ENCODE assay signal across 8 cellular contexts in genomic region chr16:67226295-67226803, GRCh38. TPM values are rescaled to one million over a fixed set of nuclear protein-coding genes. Genes with fewer than 3 reads are reported as not detected.
A peak's percentile ranks its signal among the peaks of the same experiment; 100 is the strongest.
DNase-seq lines count a peak whose midpoint lies in the region; ATAC-seq and TF ChIP-seq lines count a peak whose summit lies in the region.

No MANE protein-coding gene starts in this region.

- peak overlapping the region; percentile 90 for H2BK5ac ChIP-seq in IMR-90 (ENCODE audit: low read depth, low read length, poor library complexity, severe bottlenecking)

- H3K27me3 ChIP-seq in IMR-90 (ENCODE audit: control insufficient read depth, insufficient read depth, low read length): no peaks in the 10 kb centered on the region
- no peaks in the 10 kb centered on the region for H3K27me3 ChIP-seq in muscle layer of colon (ENCODE audit: control insufficient read depth in 1 of 2, insufficient read depth in 2 of 2, low read length in 2 of 2)

- POLR2A ChIA-PET in AG04449 (lab: Yijun Ruan, JAX): interaction anchor here (0.6 to 4.3 kb wide), 11 partner anchors 8 to 108 kb away, joined by 3 to 20 read pairs (median 6); partner anchors contain the start of genes FHOD1 and SLC9A5
- POLR2A ChIA-PET in IMR-90 (lab: Charles Lee; ENCODE audit: unreplicated experiment): interaction anchor here (1.0 to 1.4 kb wide), 2 partner anchors 15 to 28 kb away, joined by 5 read pairs; no protein-coding TSS in a partner anchor

- peak overlapping the region; percentile 40 for H2BK120ac ChIP-seq in IMR-90 (ENCODE audit: low read depth, low read length)

- peak overlapping the region; percentile 90 for H3K23ac ChIP-seq in IMR-90 (ENCODE audit: low read depth, low read length)

- peaks cover 12% of the 10 kb centered on the region for H3K9me1 ChIP-seq in IMR-90 (ENCODE audit: insufficient read depth, low read length)

- dilution Hi-C loops in IMR-90 (cut with HindIII; ENCODE audit: low sequenced_read_pairs, unreplicated experiment): no loop called here

- no peak for TF ChIP-seq RAD21 in IMR-90 (IDR thresholded peaks at IDR 0.05; ENCODE audit: low read length)

- peak overlapping the region; percentile 89 for H3K27ac ChIP-seq in IMR-90 (ENCODE audit: insufficient read depth, low read length)
- peak overlapping the region; percentile 77 for H3K27ac ChIP-seq in caudate nucleus (ENCODE audit: low read depth, low read length)
- peak overlapping the region; percentile 97 for H3K27ac ChIP-seq in muscle layer of colon (ENCODE audit: low read depth, low read length)

- H3K14ac ChIP-seq in IMR-90 (replicated peaks; ENCODE audit: low read depth, low read length): peak overlapping the region; percentile 98

- peaks cover 7% of the 10 kb centered on the region; the same call in 1 of the 2 replicates for H4K20me1 ChIP-seq in IMR-90 (ENCODE audit: insufficient read depth, low read length)

- in situ Hi-C loops in IMR-90 (cut with MboI; ENCODE audit: low sequenced_read_pairs): no loop called here

- intact Hi-C loops in IMR-90 (cut with micrococcal nuclease): no loop called here

- H3K36me3 ChIP-seq in IMR-90 (ENCODE audit: control insufficient read depth, insufficient read depth, low read length): peaks cover 34% of the 10 kb centered on the region
- peaks cover 33% of the 10 kb centered on the region for H3K36me3 ChIP-seq in muscle layer of colon (ENCODE audit: insufficient read depth, low read length)

- H3K79me1 ChIP-seq in IMR-90 (ENCODE audit: low read depth in 1 of 2, low read length in 2 of 2): peaks cover 23 to 54% of the 10 kb centered on the region in 2 experiments

- peak overlapping the region; percentile 93 for H3K9ac ChIP-seq in IMR-90 (ENCODE audit: low read depth, low read length)
- peak overlapping the region; percentile 98 for H3K9ac ChIP-seq in muscle layer of colon (ENCODE audit: low read length)

- 3% methylated on average over 5 of the region's 12 CpGs; no CpG with 5 or more reads in 1 of the 2 experiments for WGBS in IMR-90 (ENCODE audit: extremely low coverage in 2 of 2, insufficient read length in 1 of 2), 2 experiments

- TF ChIP-seq POLR2A in IMR-90 (IDR thresholded peaks at IDR 0.05; ENCODE audit: low read depth, low read length): no peak

- H2AK9ac ChIP-seq in IMR-90 (replicated peaks; ENCODE audit: low read depth, low read length, poor library complexity): peak overlapping the region; percentile 93

- ATAC-seq in IMR-90 (ENCODE audit: low read depth) (no peak), HG03378 (IDR thresholded peaks at IDR 0.05; ENCODE audit: unreplicated experiment) (no peak)

- peak overlapping the region; percentile 86 for H2AK5ac ChIP-seq in IMR-90 (ENCODE audit: low read depth, low read length)

- peak overlapping the region; percentile 95 for H4K5ac ChIP-seq in IMR-90 (ENCODE audit: low read depth, low read length)

- peak overlapping the region; percentile 98 for H3K4me3 ChIP-seq in AG04449 (ENCODE audit: low read depth, low read length)
- H3K4me3 ChIP-seq in IMR-90 (ENCODE audit: insufficient read depth, low read depth, low read length): peak overlapping the region; percentile 80
- peak overlapping the region; percentile 95 to 100 for H3K4me3 ChIP-seq in muscle layer of colon (ENCODE audit: low read depth in 1 of 2, low read length in 2 of 2)

- DNase-seq in AG04449 (ENCODE audit: low read depth, low spot score) (no peak), IMR-90 (no peak), caudate nucleus (lab: John Stamatoyannopoulos, UW) (peak in 1 of 61 donors; percentile 53), NCI-H1436 treated with DMSO at 0.1 percent for 48 hours (lab: John Stamatoyannopoulos, UW) (no peak), NCI-H1105 treated with DMSO at 0.1 percent for 48 hours (lab: John Stamatoyannopoulos, UW) (no peak), HuH-7 (ENCODE audit: low spot score) (no peak)

- TF ChIP-seq CTCF in AG04449 (IDR thresholded peaks at IDR 0.05; ENCODE audit: insufficient read depth, low read length, missing control alignments) (no peak), IMR-90 (conservative IDR thresholded peaks at IDR 0.05; ENCODE audit: low read depth, low read length) (no peak)

- no TSS peak for BruUV-seq in IMR-90 (replicated peaks; lab: Mats Ljungman, UMichigan)

- peak overlapping the region; percentile 93 for H4K91ac ChIP-seq in IMR-90 (ENCODE audit: insufficient read depth, low read depth, low read length)

- H3K18ac ChIP-seq in IMR-90 (ENCODE audit: low read depth, low read length): peak overlapping the region; percentile 78

- peak overlapping the region; percentile 97 for H3K4ac ChIP-seq in IMR-90 (ENCODE audit: low read depth, low read length)

- peak overlapping the region; percentile 83 to 97 for H4K8ac ChIP-seq in IMR-90 (ENCODE audit: low read depth in 2 of 2, low read length in 2 of 2)

- H3K9me3 ChIP-seq in IMR-90 (ENCODE audit: control insufficient read depth, insufficient read depth, low read length): no peaks in the 10 kb centered on the region
- no peaks in the 10 kb centered on the region for H3K9me3 ChIP-seq in muscle layer of colon (ENCODE audit: low read length)

- H3K4me2 ChIP-seq in IMR-90 (ENCODE audit: low read depth, low read length): peak overlapping the region; percentile 91

- H3K4me1 ChIP-seq in IMR-90 (ENCODE audit: control insufficient read depth, insufficient read depth, low read length) (peaks cover 12% of the 10 kb centered on the region), muscle layer of colon (ENCODE audit: insufficient read depth, low read length) (peaks cover 20% of the 10 kb centered on the region)

- peak overlapping the region; percentile 9; the same call in 1 of the 3 replicates for H2BK15ac ChIP-seq in IMR-90 (ENCODE audit: low read depth, low read length)

- CTCF ChIA-PET in AG04449 (lab: Yijun Ruan, JAX): interaction anchor here (0.9 to 2.4 kb wide), 11 partner anchors 9 to 248 kb away, joined by 3 to 8 read pairs (median 3); partner anchors contain the start of genes FHOD1 and SLC9A5
- CTCF ChIA-PET in IMR-90 (lab: Yijun Ruan, JAX): no interaction called here

- peak overlapping the region; percentile 97 for H2AFZ ChIP-seq in IMR-90 (replicated peaks; ENCODE audit: low read length, poor library complexity)

- H2BK20ac ChIP-seq in IMR-90 (ENCODE audit: low read depth, low read length): no peak overlapping the region

- peak overlapping the region; percentile 71 for H3K56ac ChIP-seq in IMR-90 (ENCODE audit: extremely low read depth, insufficient read depth, low read length)

TF ChIP-seq in IMR-90, 13 proteins besides CTCF, POLR2A, EP300 and RAD21:
- TF ChIP-seq CHD1 (IDR thresholded peaks at IDR 0.05; ENCODE audit: low read depth, low read length) (no peak), MAFK (IDR thresholded peaks at IDR 0.05; ENCODE audit: low read depth, low read length) (no peak), CEBPB (IDR thresholded peaks at IDR 0.05; ENCODE audit: low read depth, low read length) (no peak), MXI1 (IDR thresholded peaks at IDR 0.05; ENCODE audit: borderline replicate concordance, low read depth, low read length) (no peak), RCOR1 (IDR thresholded peaks at IDR 0.05; ENCODE audit: insufficient replicate concordance, low read length) (no peak), NFE2L2 (IDR thresholded peaks at IDR 0.05; ENCODE audit: low read depth, low read length) (no peak), RFX5 (IDR thresholded peaks at IDR 0.05; ENCODE audit: low read depth, low read length) (no peak), BHLHE40 (IDR thresholded peaks at IDR 0.05; ENCODE audit: low read depth, low read length) (no peak), FOS (IDR thresholded peaks at IDR 0.05; ENCODE audit: low read depth, low read length) (no peak), MAZ (IDR thresholded peaks at IDR 0.05; ENCODE audit: borderline replicate concordance, low read depth, low read length) (no peak)
TF ChIP-seq in IMR-90: peak in this region for 0.

RNA-seq across cellular contexts. Expression of gene TMEM208, which starts 0.6 kb away (rescaled TPM):
- 41.7 and 65.6 TPM in 2 replicates for total RNA-seq in IMR-90 (2012; rRNA removed)
- 66.5 and 68.8 TPM in 2 replicates for polyA plus RNA-seq in IMR-90 (2012; rRNA removed)
- 73.8 and 83.8 TPM in 2 replicates for polyA plus RNA-seq in IMR-90 (2012; cell fraction: cytosol; rRNA removed)
- 75.2 and 101 TPM in 2 replicates for polyA plus RNA-seq in IMR-90 (2012; cell fraction: nucleus; rRNA removed; ENCODE audit: low replicate concordance)

RNA-seq across cellular contexts. Expression of gene FHOD1, which starts 20.9 kb away (rescaled TPM):
- total RNA-seq in IMR-90 (2012; rRNA removed): 13.1 and 13.8 TPM in 2 replicates
- polyA plus RNA-seq in IMR-90 (2012; rRNA removed): 64.0 and 71.4 TPM in 2 replicates
- 41.0 and 42.3 TPM in 2 replicates for polyA plus RNA-seq in IMR-90 (2012; cell fraction: cytosol; rRNA removed)
- 260 and 582 TPM in 2 replicates for polyA plus RNA-seq in IMR-90 (2012; cell fraction: nucleus; rRNA removed; ENCODE audit: low replicate concordance)

RNA-seq across cellular contexts. Expression of gene SLC9A5, which starts 22.4 kb away (rescaled TPM):
- total RNA-seq in IMR-90 (2012; rRNA removed): 1.8 and 2.5 TPM in 2 replicates
- polyA plus RNA-seq in IMR-90 (2012; rRNA removed): 5.4 and 5.7 TPM in 2 replicates
- 2.5 and 4.1 TPM in 2 replicates for polyA plus RNA-seq in IMR-90 (2012; cell fraction: cytosol; rRNA removed)
- polyA plus RNA-seq in IMR-90 (2012; cell fraction: nucleus; rRNA removed; ENCODE audit: low replicate concordance): 56.1 and 64.8 TPM in 2 replicates

RNA-seq across cellular contexts. Expression of gene ELMO3, which starts 27.4 kb away (rescaled TPM):
- 0.28 and 0.36 TPM in 2 replicates for total RNA-seq in IMR-90 (2012; rRNA removed)
- 1.6 and 1.9 TPM in 2 replicates for polyA plus RNA-seq in IMR-90 (2012; rRNA removed)
- 0.70 and 0.78 TPM in 2 replicates for polyA plus RNA-seq in IMR-90 (2012; cell fraction: cytosol; rRNA removed)
- 7.2 and 21.3 TPM in 2 replicates for polyA plus RNA-seq in IMR-90 (2012; cell fraction: nucleus; rRNA removed; ENCODE audit: low replicate concordance)

RNA-seq across cellular contexts. Expression of gene E2F4, which starts 34.4 kb away (rescaled TPM):
- total RNA-seq in IMR-90 (2012; rRNA removed): 57.5 and 63.4 TPM in 2 replicates
- polyA plus RNA-seq in IMR-90 (2012; rRNA removed): 103 and 106 TPM in 2 replicates
- polyA plus RNA-seq in IMR-90 (2012; cell fraction: cytosol; rRNA removed): 82.1 and 82.4 TPM in 2 replicates
- 415 and 587 TPM in 2 replicates for polyA plus RNA-seq in IMR-90 (2012; cell fraction: nucleus; rRNA removed; ENCODE audit: low replicate concordance)
